Comparison of ENCODE assay signal across 18 cellular contexts in genomic region chr4:183738081-183738673, GRCh38.
DNase-seq lines count a peak whose midpoint lies in the region; ATAC-seq, FAIRE-seq and TF ChIP-seq lines count a peak whose summit lies in the region.
"Had no signal": no experiment of that assay in that cellular context is flagged by ENCODE, and none has a peak within 500 bp of the region (broad histone marks: within the 10 kb centered on the region; RNA-seq: fewer than 3 reads in every experiment).

No MANE protein-coding gene starts in this region.

- ATAC-seq in HG02885 (IDR thresholded peaks at IDR 0.05; ENCODE audit: poor library complexity, unreplicated experiment) (peak; percentile 83), HG02610 (IDR thresholded peaks at IDR 0.05; ENCODE audit: unreplicated experiment) (no peak), HG02571 (IDR thresholded peaks at IDR 0.05; ENCODE audit: unreplicated experiment) (no peak)
- ATAC-seq: stimulated activated effector memory CD8-positive, alpha-beta T cell treated with anti-CD3 and anti-CD28 coated beads, Interleukin-12 subunit alpha, Interleukin-12 subunit beta, amount 100 ng/mL, for 72 hours; T-cell; WTC11 had no signal

- DNase-seq in GM06990 (ENCODE audit: extremely low read depth, insufficient read length) = peak; percentile 22
- peak; percentile 35 for DNase-seq in astrocyte (ENCODE audit: low read depth)
- DNase-seq in lung microvascular endothelial cell (ENCODE audit: low read depth in 2 of 2) = peak; percentile 36 to 53
- DNase-seq in SIG-M5 (lab: John Stamatoyannopoulos, UW) = no peak
- DNase-seq in tibial artery = no peak
- DNase-seq: activated naive CD4-positive, alpha-beta T cell; Kasumi-1; NCI-H1436; NCI-H446; T-cell had no signal

- FAIRE-seq in astrocyte (lab: Jason Lieb, UNC) = no peak
- FAIRE-seq: H54 had no signal

- no peaks in the 10 kb centered on the region for H3K27me3 ChIP-seq in GM06990 (replicated peaks; ENCODE audit: control insufficient read depth, insufficient read depth, low read length)
- no peaks in the 10 kb centered on the region for H3K27me3 ChIP-seq in astrocyte (ENCODE audit: insufficient read depth, low read length)
- no peaks in the 10 kb centered on the region for H3K27me3 ChIP-seq in tibial artery

- H3K9me3 ChIP-seq in astrocyte (ENCODE audit: insufficient read depth, low read depth, low read length) (no peaks in the 10 kb centered on the region), tibial artery (no peaks in the 10 kb centered on the region)

- peaks cover 1% of the 10 kb centered on the region for H3K27me3 Mint-ChIP-seq in astrocyte (ENCODE audit: low read depth, unreplicated experiment)
- H3K27me3 Mint-ChIP-seq: B cell; dendritic cell treated with granulocyte-macrophage colony-stimulating factor and Interleukin-4, amounts not matched to agents 40 ng/mL and 50 ng/mL, for 4 days had no signal

- no peaks in the 10 kb centered on the region for H3K79me2 ChIP-seq in astrocyte (ENCODE audit: insufficient read depth, low read length)

- H3K9me3 Mint-ChIP-seq in astrocyte (ENCODE audit: unreplicated experiment) = peaks cover 6% of the 10 kb centered on the region
- H3K9me3 Mint-ChIP-seq: dendritic cell treated with granulocyte-macrophage colony-stimulating factor and Interleukin-4, amounts not matched to agents 40 ng/mL and 50 ng/mL, for 4 days; stimulated activated effector memory CD8-positive, alpha-beta T cell treated with anti-CD3 and anti-CD28 coated beads, Interleukin-12 subunit alpha, Interleukin-12 subunit beta, amount 100 ng/mL, for 72 hours; T-cell had no signal

- no peak overlapping the region for H2AFZ ChIP-seq in astrocyte (ENCODE audit: low read depth, low read length)

- no peak for TF ChIP-seq CTCF in GM06990 (IDR thresholded peaks at IDR 0.05; ENCODE audit: insufficient read depth, low read length, poor library complexity, severe bottlenecking)
- TF ChIP-seq CTCF in astrocyte (IDR thresholded peaks at IDR 0.05; ENCODE audit: insufficient read depth, low read depth, low read length) = no peak
- TF ChIP-seq CTCF in tibial artery (IDR thresholded peaks at IDR 0.05) = no peak

- no peaks in the 10 kb centered on the region for H3K36me3 Mint-ChIP-seq in astrocyte (ENCODE audit: low read depth, unreplicated experiment)
- H3K36me3 Mint-ChIP-seq: stimulated activated effector memory CD8-positive, alpha-beta T cell treated with anti-CD3 and anti-CD28 coated beads, Interleukin-12 subunit alpha, Interleukin-12 subunit beta, amount 100 ng/mL, for 72 hours; T-cell had no signal

- H3K4me3 Mint-ChIP-seq in astrocyte (ENCODE audit: unreplicated experiment) = no peak overlapping the region
- H3K4me3 Mint-ChIP-seq: B cell; dendritic cell treated with granulocyte-macrophage colony-stimulating factor and Interleukin-4, amounts not matched to agents 40 ng/mL and 50 ng/mL, for 4 days; stimulated activated effector memory CD8-positive, alpha-beta T cell treated with anti-CD3 and anti-CD28 coated beads, Interleukin-12 subunit alpha, Interleukin-12 subunit beta, amount 100 ng/mL, for 72 hours; T-cell; WTC11 had no signal

- intact Hi-C loops in tibial artery (cut with DNase I; ENCODE audit: low total_unique reads) = no loop called here

- H3K9ac ChIP-seq in astrocyte (ENCODE audit: low read length) = no peak overlapping the region

- no peak overlapping the region for H3K27ac Mint-ChIP-seq in astrocyte (ENCODE audit: unreplicated experiment)
- H3K27ac Mint-ChIP-seq: B cell; dendritic cell treated with granulocyte-macrophage colony-stimulating factor and Interleukin-4, amounts not matched to agents 40 ng/mL and 50 ng/mL, for 4 days; stimulated activated effector memory CD8-positive, alpha-beta T cell treated with anti-CD3 and anti-CD28 coated beads, Interleukin-12 subunit alpha, Interleukin-12 subunit beta, amount 100 ng/mL, for 72 hours; T-cell; WTC11 had no signal

- H3K36me3 ChIP-seq in GM06990 (ENCODE audit: control insufficient read depth, insufficient read depth, low read length) (no peaks in the 10 kb centered on the region), astrocyte (ENCODE audit: insufficient read depth, low read length) (no peaks in the 10 kb centered on the region), tibial artery (no peaks in the 10 kb centered on the region)

- H3K27ac ChIP-seq in astrocyte (ENCODE audit: low read depth, low read length) = no peak overlapping the region
- no peak overlapping the region for H3K27ac ChIP-seq in tibial artery

- H3K4me1 ChIP-seq in astrocyte (ENCODE audit: insufficient read depth, low read length) (peaks cover 3% of the 10 kb centered on the region), tibial artery (no peaks in the 10 kb centered on the region)

- no peaks in the 10 kb centered on the region for H3K4me1 Mint-ChIP-seq in astrocyte (ENCODE audit: low read depth, unreplicated experiment)
- H3K4me1 Mint-ChIP-seq: B cell; stimulated activated effector memory CD8-positive, alpha-beta T cell treated with anti-CD3 and anti-CD28 coated beads, Interleukin-12 subunit alpha, Interleukin-12 subunit beta, amount 100 ng/mL, for 72 hours; T-cell; WTC11 had no signal

- H3K4me2 ChIP-seq in astrocyte (ENCODE audit: low read length) = no peak overlapping the region

- H3K4me3 ChIP-seq in GM06990 (replicated peaks; ENCODE audit: low read depth, low read length) = no peak overlapping the region
- no peak overlapping the region for H3K4me3 ChIP-seq in astrocyte (ENCODE audit: insufficient read depth, low read depth, low read length)
- no peak overlapping the region for H3K4me3 ChIP-seq in tibial artery

- no peaks in the 10 kb centered on the region for H4K20me1 ChIP-seq in astrocyte (ENCODE audit: insufficient read depth, low read length)

Comparison
In these comparisons a context has a peak if more than half of its experiments do, and no peak if none do; other contexts are left out.
1. DNase-seq: peak in GM06990 (single experiment), astrocyte (single experiment) and lung microvascular endothelial cell (2 of 2); none in SIG-M5 (single experiment) and tibial artery (0 of 2).